Comparison of ENCODE assay signal across 1 cellular context in genomic region chr6:15691250-15691869, GRCh38.
TF ChIP-seq lines count a peak whose summit lies in the region.

No MANE protein-coding gene starts in this region.

TF ChIP-seq in liver, 16 proteins besides CTCF, POLR2A, EP300 and RAD21 (continued from another document):
- TF ChIP-seq JUND (IDR thresholded peaks at IDR 0.05) (peak in 1 of 2 donors; percentile 44), HNF4G (IDR thresholded peaks at IDR 0.05) (no peak)
- TF ChIP-seq, protein P1, sequence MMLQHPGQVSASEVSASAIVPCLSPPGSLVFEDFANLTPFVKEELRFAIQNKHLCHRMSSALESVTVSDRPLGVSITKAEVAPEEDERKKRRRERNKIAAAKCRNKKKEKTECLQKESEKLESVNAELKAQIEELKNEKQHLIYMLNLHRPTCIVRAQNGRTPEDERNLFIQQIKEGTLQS (IDR thresholded peaks at IDR 0.05), result no peak
